Comparison of ENCODE assay signal across 10 cellular contexts in genomic region chr5:139755892-139756671, GRCh38. TPM values are rescaled to one million over a fixed set of nuclear protein-coding genes. Genes with fewer than 3 reads are reported as not detected.
DNase-seq lines count a peak whose midpoint lies in the region; ATAC-seq and TF ChIP-seq lines count a peak whose summit lies in the region.
"Had no signal": no experiment of that assay in that cellular context is flagged by ENCODE, and none has a peak within 500 bp of the region (broad histone marks: within the 10 kb centered on the region; RNA-seq: fewer than 3 reads in every experiment).

No MANE protein-coding gene starts in this region.

- in situ Hi-C loops in astrocyte of the spinal cord (cut with HindIII; ENCODE audit: low sequenced_read_pairs), result loop anchor here (25.0 kb wide), 1 partner anchor 119 kb away; the partner anchor contains the start of gene CXXC5

- TF ChIP-seq CTCF in Calu3 (IDR thresholded peaks at IDR 0.05; ENCODE audit: unreplicated experiment) (no peak), HEK293 (tag by site-specific recombination; IDR thresholded peaks at IDR 0.05) (no peak), astrocyte of the spinal cord (IDR thresholded peaks at IDR 0.05; ENCODE audit: low read depth, low read length) (no peak), natural killer cell (IDR thresholded peaks at IDR 0.05) (no peak)

- DNase-seq in Calu3, result no peak
- DNase-seq in astrocyte of the spinal cord (ENCODE audit: low read depth, low spot score), result no peak
- DNase-seq in natural killer cell, result peak; percentile 51
- DNase-seq in activated effector memory CD4-positive, alpha-beta T cell treated with Interleukin-2 at 50 U/mL for 16 hours, result no peak
- no peak for DNase-seq in GM19238 (ENCODE audit: insufficient read length, low spot score)
- DNase-seq: stimulated activated naive CD4-positive, alpha-beta T cell treated with Interleukin-2 at 50 U/mL for 16 hours had no signal

- no peaks in the 10 kb centered on the region for H3K36me3 ChIP-seq in HEK293 (ENCODE audit: control insufficient read depth in 2 of 2, insufficient read depth in 1 of 2, low read length in 2 of 2)

- H3K27ac Mint-ChIP-seq in Calu3 (ENCODE audit: unreplicated experiment) (no peak overlapping the region), natural killer cell (peak overlapping the region; percentile 3 to 81)

- peaks cover 46% of the 10 kb centered on the region for H3K27me3 Mint-ChIP-seq in Calu3 (ENCODE audit: unreplicated experiment)
- peaks cover 0 to 12% of the 10 kb centered on the region in 2 donors for H3K27me3 Mint-ChIP-seq in natural killer cell (ENCODE audit: low read depth in 2 of 2)

- H3K4me3 Mint-ChIP-seq in Calu3 (ENCODE audit: low read depth, unreplicated experiment) (peak overlapping the region; percentile 70), natural killer cell (peak overlapping the region; percentile 61)

- ATAC-seq in natural killer cell (peak; percentile 38 to 79 (median 55)), HG03342 (IDR thresholded peaks at IDR 0.05; ENCODE audit: unreplicated experiment) (no peak), GM21717 (IDR thresholded peaks at IDR 0.05; ENCODE audit: unreplicated experiment) (no peak)

- H3K4me1 Mint-ChIP-seq in Calu3 (ENCODE audit: low read depth, unreplicated experiment) (peaks cover 29% of the 10 kb centered on the region), natural killer cell (peaks cover 19 to 54% of the 10 kb centered on the region in 2 donors)

- POLR2A ChIA-PET in HEK293 (lab: Yijun Ruan, JAX), result no interaction called here

- peaks cover 6% of the 10 kb centered on the region for H3K4me1 ChIP-seq in HEK293 (ENCODE audit: control insufficient read depth, insufficient read depth, low read length)

- no TSS peak for BruUV-seq in Calu3 (replicated peaks; lab: Mats Ljungman, UMichigan)

- H3K36me3 Mint-ChIP-seq in Calu3 (ENCODE audit: insufficient read depth, unreplicated experiment) (peaks cover 11% of the 10 kb centered on the region), natural killer cell (no peaks in the 10 kb centered on the region)

- H3K9me3 Mint-ChIP-seq in Calu3 (ENCODE audit: low read depth, unreplicated experiment) (no peaks in the 10 kb centered on the region), natural killer cell (no peaks in the 10 kb centered on the region)

- CTCF ChIA-PET in Calu3 (lab: Charles Lee), result interaction anchor here (1.1 kb wide), 1 partner anchor 19 kb away, joined by 3 read pairs; no protein-coding TSS in a partner anchor
- CTCF ChIA-PET in HEK293 (lab: Yijun Ruan, JAX), result interaction anchor here (0.6 to 1.6 kb wide), 6 partner anchors 10 to 930 kb away, joined by 3 to 8 read pairs (median 3); no protein-coding TSS in a partner anchor

- no peaks in the 10 kb centered on the region for H3K9me3 ChIP-seq in HEK293 (ENCODE audit: control insufficient read depth, insufficient read depth, low read depth, low read length)

- H3K4me3 ChIP-seq in HEK293 (ENCODE audit: low read depth, low read length), result no peak overlapping the region
- H3K4me3 ChIP-seq in astrocyte of the spinal cord (ENCODE audit: low read depth, low read length), result peak overlapping the region; percentile 20

- H3K27ac ChIP-seq in HEK293 (ENCODE audit: extremely low read depth, low read depth, low read length), result no peak overlapping the region

- intact Hi-C loops in Calu3 (cut with micrococcal nuclease; ENCODE audit: unreplicated experiment), result no loop called here
- intact Hi-C loops in natural killer cell (cut with micrococcal nuclease), result loop anchor here (1.0 kb wide), 1 partner anchor 9 kb away; no protein-coding TSS in a partner anchor

TF ChIP-seq in HEK293, 187 proteins besides CTCF, POLR2A, EP300 and RAD21 (continues in another document):
- TF ChIP-seq KLF7 (tag by site-specific recombination; IDR thresholded peaks at IDR 0.05; ENCODE audit: borderline replicate concordance), result peak; percentile 38; the same call in 1 of the 2 replicates
- TF ChIP-seq ZNF639 (tag by site-specific recombination; IDR thresholded peaks at IDR 0.05), result no peak
- peak; percentile 62 for TF ChIP-seq KLF1 (tag by site-specific recombination; IDR thresholded peaks at IDR 0.05)
- TF ChIP-seq ZNF394 (tag by site-specific recombination; IDR thresholded peaks at IDR 0.05; ENCODE audit: borderline replicate concordance), result peak; percentile 31; the same call in 1 of the 2 replicates
- TF ChIP-seq ZNF221 (tag by site-specific recombination; IDR thresholded peaks at IDR 0.05; ENCODE audit: borderline replicate concordance), result no peak
- peak; percentile 50 for TF ChIP-seq ZBTB26 (tag by site-specific recombination; optimal IDR thresholded peaks at IDR 0.05)
- TF ChIP-seq ZNF623 (tag by site-specific recombination; IDR thresholded peaks at IDR 0.05), result no peak
- no peak for TF ChIP-seq KLF8 (tag by site-specific recombination; IDR thresholded peaks at IDR 0.05)
- TF ChIP-seq ZNF146 (tag by site-specific recombination; IDR thresholded peaks at IDR 0.05), result no peak
- TF ChIP-seq ZNF747 (tag by site-specific recombination; IDR thresholded peaks at IDR 0.05), result no peak
- TF ChIP-seq ZNF37A (tag by site-specific recombination; IDR thresholded peaks at IDR 0.05), result no peak
- TF ChIP-seq ZNF600 (tag by site-specific recombination; IDR thresholded peaks at IDR 0.05), result no peak
- TF ChIP-seq OVOL3 (tag by site-specific recombination; IDR thresholded peaks at IDR 0.05), result no peak
- TF ChIP-seq ELK4 (IDR thresholded peaks at IDR 0.05; ENCODE audit: borderline replicate concordance, low read depth, low read length), result no peak
- no peak for TF ChIP-seq SCRT2 (tag by site-specific recombination; IDR thresholded peaks at IDR 0.05)
- no peak for TF ChIP-seq BCL6B (tag by site-specific recombination; IDR thresholded peaks at IDR 0.05)
- peak; percentile 95 for TF ChIP-seq TCF7L2 (IDR thresholded peaks at IDR 0.05; ENCODE audit: borderline replicate concordance, low read depth, low read length)
- peak; percentile 68 for TF ChIP-seq OSR2 (tag by site-specific recombination; IDR thresholded peaks at IDR 0.05)
- no peak for TF ChIP-seq ZNF148 (tag by site-specific recombination; IDR thresholded peaks at IDR 0.05; ENCODE audit: borderline replicate concordance)
- no peak for TF ChIP-seq ZNF426 (tag by site-specific recombination; IDR thresholded peaks at IDR 0.05)

RNA-seq across cellular contexts. Expression of gene PSD2, which starts 39.5 kb away (rescaled TPM):
- total RNA-seq in Calu3 (2022) (not detected in 2 replicates), natural killer cell (1 to 10 TPM; 1.3 to 2.5 (median 1.3) TPM)
- total RNA-seq: mesenteric fat pad had no signal

Comparison
In these comparisons a context has a peak if more than half of its experiments do, and no peak if none do; other contexts are left out.
1. ATAC-seq: peak in natural killer cell (3 of 3); none in HG03342 (single experiment) and GM21717 (single experiment).